8 cellular contexts compared by ENCODE assay signal in the genomic region with DNA sequence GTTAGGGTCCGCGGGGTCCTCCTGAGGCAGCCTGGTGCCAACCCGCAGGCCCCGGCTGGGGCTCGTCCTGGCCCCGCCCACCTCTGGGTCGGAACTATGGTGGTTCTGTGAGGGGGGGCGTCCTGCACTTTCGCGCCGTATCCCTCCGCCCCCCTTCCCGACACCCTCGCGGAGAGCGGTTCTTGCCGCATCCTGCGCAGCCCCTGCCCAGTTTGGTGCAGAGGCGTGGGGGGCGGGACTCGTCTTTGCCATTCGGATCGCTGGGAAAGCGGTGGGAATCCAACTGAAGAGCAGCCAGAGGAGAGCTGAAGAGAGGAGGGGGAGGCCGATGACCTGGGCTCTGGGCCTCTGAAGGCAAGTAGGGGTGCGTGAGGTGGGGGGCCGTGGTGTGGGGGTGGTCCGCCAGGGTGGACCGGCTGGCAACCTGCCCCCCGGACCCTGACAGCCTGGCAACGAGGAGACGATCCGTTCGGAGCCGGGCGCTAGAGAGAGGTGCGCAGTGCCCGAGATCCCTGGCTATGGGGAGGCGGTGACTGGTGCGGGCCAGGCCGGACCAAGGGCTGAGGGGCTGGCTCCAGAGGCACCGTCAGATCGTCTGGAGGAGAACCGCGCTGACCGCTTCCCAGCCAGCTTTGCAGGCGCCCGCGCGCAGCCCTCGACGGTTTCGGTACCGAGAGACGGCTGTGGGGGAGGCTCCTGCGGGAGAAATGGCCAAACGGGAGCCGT. TPM values are rescaled to one million over a fixed set of nuclear protein-coding genes. Genes with fewer than 3 reads are reported as not detected.
A peak's percentile ranks its signal among the peaks of the same experiment; 100 is the strongest.
DNase-seq lines count a peak whose midpoint lies in the region; ATAC-seq and TF ChIP-seq lines count a peak whose summit lies in the region.

A gene with protein sequence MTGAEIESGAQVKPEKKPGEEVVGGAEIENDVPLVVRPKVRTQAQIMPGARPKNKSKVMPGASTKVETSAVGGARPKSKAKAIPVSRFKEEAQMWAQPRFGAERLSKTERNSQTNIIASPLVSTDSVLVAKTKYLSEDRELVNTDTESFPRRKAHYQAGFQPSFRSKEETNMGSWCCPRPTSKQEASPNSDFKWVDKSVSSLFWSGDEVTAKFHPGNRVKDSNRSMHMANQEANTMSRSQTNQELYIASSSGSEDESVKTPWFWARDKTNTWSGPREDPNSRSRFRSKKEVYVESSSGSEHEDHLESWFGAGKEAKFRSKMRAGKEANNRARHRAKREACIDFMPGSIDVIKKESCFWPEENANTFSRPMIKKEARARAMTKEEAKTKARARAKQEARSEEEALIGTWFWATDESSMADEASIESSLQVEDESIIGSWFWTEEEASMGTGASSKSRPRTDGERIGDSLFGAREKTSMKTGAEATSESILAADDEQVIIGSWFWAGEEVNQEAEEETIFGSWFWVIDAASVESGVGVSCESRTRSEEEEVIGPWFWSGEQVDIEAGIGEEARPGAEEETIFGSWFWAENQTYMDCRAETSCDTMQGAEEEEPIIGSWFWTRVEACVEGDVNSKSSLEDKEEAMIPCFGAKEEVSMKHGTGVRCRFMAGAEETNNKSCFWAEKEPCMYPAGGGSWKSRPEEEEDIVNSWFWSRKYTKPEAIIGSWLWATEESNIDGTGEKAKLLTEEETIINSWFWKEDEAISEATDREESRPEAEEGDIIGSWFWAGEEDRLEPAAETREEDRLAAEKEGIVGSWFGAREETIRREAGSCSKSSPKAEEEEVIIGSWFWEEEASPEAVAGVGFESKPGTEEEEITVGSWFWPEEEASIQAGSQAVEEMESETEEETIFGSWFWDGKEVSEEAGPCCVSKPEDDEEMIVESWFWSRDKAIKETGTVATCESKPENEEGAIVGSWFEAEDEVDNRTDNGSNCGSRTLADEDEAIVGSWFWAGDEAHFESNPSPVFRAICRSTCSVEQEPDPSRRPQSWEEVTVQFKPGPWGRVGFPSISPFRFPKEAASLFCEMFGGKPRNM (N-terminal part only) (plus strand): TSS at position 242 of the 726 bp plus-strand sequence. CDS start 2,431 bp downstream, outside the sequence.

- peak; percentile 70 for DNase-seq in NCI-H146 (lab: John Stamatoyannopoulos, UW)
- peak; percentile 49 to 53 for DNase-seq in activated T-cell treated with anti-CD3 and anti-CD28 coated beads, Interleukin-2, amount 50 U/mL, for 72 hours
- DNase-seq in fibroblast of lung (ENCODE audit: low read depth in 2 of 2) = peak; percentile 46 to 50
- DNase-seq in naive B cell = peak; percentile 58
- peak; percentile 31 for DNase-seq in superior temporal gyrus (ENCODE audit: extremely low spot score)
- no peak for DNase-seq in T1000 (lab: John Stamatoyannopoulos, UW)

- no peaks in the 10 kb centered on the region for H3K4me1 ChIP-seq in fibroblast of lung (ENCODE audit: control insufficient read depth, extremely low read depth, insufficient read depth, low read length)

- H3K27me3 Mint-ChIP-seq in activated T-cell treated with anti-CD3 and anti-CD28 coated beads, Interleukin-2, amount 50 U/mL, for 72 hours (ENCODE audit: low read depth) = peaks cover 8% of the 10 kb centered on the region
- H3K27me3 Mint-ChIP-seq in naive B cell = no peaks in the 10 kb centered on the region

- ATAC-seq in activated T-cell treated with anti-CD3 and anti-CD28 coated beads, Interleukin-2, amount 50 U/mL, for 72 hours (replicated peaks in 1 of 2) = peak; percentile 59 to 74
- peak; percentile 69 to 75 for ATAC-seq in naive B cell (ENCODE audit: low read depth in 2 of 2)
- ATAC-seq in GM21360 (IDR thresholded peaks at IDR 0.05; ENCODE audit: unreplicated experiment) = no peak

- H3K4me3 ChIP-seq in GM08714 (ENCODE audit: low read length) = peak within 1 kb of the TSS; percentile 49; the same call in 1 of the 2 replicates
- H3K4me3 ChIP-seq in fibroblast of lung (replicated peaks in 1 of 4; ENCODE audit: control extremely low read depth in 1 of 4, insufficient read depth in 1 of 4, low read depth in 3 of 4, low read length in 4 of 4) = peak within 1 kb of the TSS; percentile 50 to 63 (median 56)

- no peak for TF ChIP-seq CTCF in fibroblast of lung (conservative IDR thresholded peaks at IDR 0.05 in 1 of 2, IDR thresholded peaks at IDR 0.05 in 1 of 2; ENCODE audit: low read depth in 1 of 2, low read length in 2 of 2)

- H3K36me3 ChIP-seq in fibroblast of lung (ENCODE audit: control insufficient read depth, insufficient read depth, low read length) = no peaks in the 10 kb centered on the region

- peaks cover 17% of the 10 kb centered on the region for H3K4me1 Mint-ChIP-seq in activated T-cell treated with anti-CD3 and anti-CD28 coated beads, Interleukin-2, amount 50 U/mL, for 72 hours (ENCODE audit: low read depth)
- peaks cover 13 to 19% (median 17%) of the 10 kb centered on the region in 3 donors for H3K4me1 Mint-ChIP-seq in naive B cell

- no peak within 1 kb of the TSS for H3K27ac ChIP-seq in fibroblast of lung (ENCODE audit: insufficient read depth, low read length)

- H3K4me2 ChIP-seq in fibroblast of lung (ENCODE audit: extremely low read depth, insufficient read depth, low read length) = peak within 1 kb of the TSS; percentile 75

- H3K79me2 ChIP-seq in fibroblast of lung (ENCODE audit: control insufficient read depth, insufficient read depth, low read length) = no peaks in the 10 kb centered on the region

- H3K27ac Mint-ChIP-seq in activated T-cell treated with anti-CD3 and anti-CD28 coated beads, Interleukin-2, amount 50 U/mL, for 72 hours = peak within 1 kb of the TSS; percentile 87
- H3K27ac Mint-ChIP-seq in naive B cell = peak within 1 kb of the TSS; percentile 75 to 96 (median 86)

- no peaks in the 10 kb centered on the region for H3K9me3 ChIP-seq in fibroblast of lung (ENCODE audit: control insufficient read depth, insufficient read depth, low read depth, low read length)

- H3K9ac ChIP-seq in fibroblast of lung (ENCODE audit: insufficient read depth, low read length) = peak within 1 kb of the TSS; percentile 37

- no peaks in the 10 kb centered on the region for H3K27me3 ChIP-seq in fibroblast of lung (ENCODE audit: control insufficient read depth, insufficient read depth, low read length)

- peak within 1 kb of the TSS; percentile 46 for H2AFZ ChIP-seq in fibroblast of lung (ENCODE audit: low read length)

- H4K20me1 ChIP-seq in fibroblast of lung (ENCODE audit: control insufficient read depth, extremely low read depth, insufficient read depth, low read length) = no peaks in the 10 kb centered on the region

- peaks cover 4 to 6% of the 10 kb centered on the region in 2 donors for H3K36me3 Mint-ChIP-seq in activated T-cell treated with anti-CD3 and anti-CD28 coated beads, Interleukin-2, amount 50 U/mL, for 72 hours (ENCODE audit: insufficient read depth in 2 of 2)
- peaks cover 6 to 15% of the 10 kb centered on the region in 2 donors for H3K36me3 Mint-ChIP-seq in naive B cell

- H3K9me3 Mint-ChIP-seq in activated T-cell treated with anti-CD3 and anti-CD28 coated beads, Interleukin-2, amount 50 U/mL, for 72 hours = no peaks in the 10 kb centered on the region
- peaks cover 0 to 13% (median 2%) of the 10 kb centered on the region in 7 donors for H3K9me3 Mint-ChIP-seq in naive B cell

- peak within 1 kb of the TSS; percentile 94 to 96 for H3K4me3 Mint-ChIP-seq in activated T-cell treated with anti-CD3 and anti-CD28 coated beads, Interleukin-2, amount 50 U/mL, for 72 hours
- H3K4me3 Mint-ChIP-seq in naive B cell = peak within 1 kb of the TSS; percentile 93 to 100 (median 98)

RNA-seq across cellular contexts. Expression of the gene that starts here (rescaled TPM):
- 1 to 10 TPM; 5.9 to 7.4 TPM for total RNA-seq in activated T-cell treated with anti-CD3 and anti-CD28 coated beads, Interleukin-2, amount 50 U/mL, for 72 hours
- 4.9 and 5.8 TPM in 2 replicates for total RNA-seq in fibroblast of lung
- polyA plus RNA-seq in fibroblast of lung (1.6 and 1.7 TPM in 2 replicates), naive B cell (ENCODE audit: low read depth in 6 of 6) (1 to 10 TPM in 5 of 6 donors, not detected in 1; 1.2 to 4.8 (median 3.0) TPM)
- polyA plus RNA-seq in fibroblast of lung (2012) = 1.4 and 1.7 TPM in 2 replicates
- 0.43 and 3.1 TPM in 2 replicates for polyA minus RNA-seq in fibroblast of lung (ENCODE audit: low replicate concordance)
